ENCODE assay signal across 5 cellular contexts in the genomic region with DNA sequence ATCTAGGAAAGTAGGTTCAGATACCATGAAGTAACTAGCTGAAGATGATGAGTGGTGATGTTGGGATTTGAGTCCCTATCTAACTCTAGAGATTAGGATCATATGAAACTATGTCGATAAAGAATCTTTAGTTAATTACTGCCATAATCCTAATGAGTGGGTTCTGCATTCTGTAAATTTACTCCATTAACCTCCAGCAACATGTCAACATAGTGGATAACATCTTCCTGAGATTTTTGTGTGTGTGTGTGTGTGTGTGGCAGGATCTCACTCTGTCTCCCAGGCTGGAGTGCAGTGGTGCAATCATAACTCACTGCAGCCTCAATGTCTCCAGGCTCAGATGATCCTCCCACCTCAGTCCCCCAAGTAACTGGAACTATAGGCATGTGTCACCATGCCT.
"Had no signal": no experiment of that assay in that cellular context is flagged by ENCODE, and none has a peak within 500 bp of the region (broad histone marks: within the 10 kb centered on the region; RNA-seq: fewer than 3 reads in every experiment).

No MANE protein-coding gene starts in this region.

- H3K4me3 ChIP-seq: K562 had no signal

- H3K27ac ChIP-seq: HL-60 had no signal

- DNase-seq: IMR-90, KBM-7 had no signal

- ATAC-seq: HepG2, K562 had no signal
